ENCODE assay signal across 13 cellular contexts in the genomic region with DNA sequence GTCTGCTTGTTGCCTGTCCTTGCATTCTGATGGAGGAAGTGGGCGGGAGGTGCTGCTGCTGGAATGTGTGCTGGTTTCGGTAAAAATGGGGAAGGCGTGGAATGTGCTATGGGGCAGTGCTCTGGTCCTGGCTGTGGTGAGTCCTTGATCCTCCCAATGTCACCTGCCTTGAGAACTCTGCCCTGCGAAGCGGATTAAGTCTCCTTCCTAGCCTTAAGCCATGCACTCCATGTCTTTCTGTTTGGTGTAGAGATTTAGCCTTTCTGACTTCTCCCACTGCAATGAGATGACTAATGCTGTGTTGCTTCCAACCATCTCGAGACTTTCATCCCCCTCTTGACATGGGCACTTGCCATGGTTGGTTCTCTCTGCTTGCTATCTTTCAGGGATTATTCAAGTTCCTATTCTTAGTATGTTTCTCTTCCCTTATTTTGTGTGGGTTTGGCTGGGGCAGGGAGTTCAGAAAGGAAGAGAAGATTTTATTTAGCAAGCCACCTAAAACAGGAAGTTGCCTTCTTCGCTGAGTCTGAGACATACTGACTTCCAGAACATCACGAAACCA.
DNase-seq lines count a peak whose midpoint lies in the region; ATAC-seq and TF ChIP-seq lines count a peak whose summit lies in the region.
"Had no signal": no experiment of that assay in that cellular context is flagged by ENCODE, and none has a peak within 500 bp of the region (broad histone marks: within the 10 kb centered on the region; RNA-seq: fewer than 3 reads in every experiment).

No MANE protein-coding gene starts in this region.

- H3K4me1 ChIP-seq in RWPE2 (ENCODE audit: insufficient read depth, poor library complexity, severe bottlenecking), result peaks cover 60% of the 10 kb centered on the region
- no peaks in the 10 kb centered on the region for H3K4me1 ChIP-seq in naive thymus-derived CD4-positive, alpha-beta T cell (ENCODE audit: control insufficient read depth in 2 of 2, insufficient read depth in 2 of 2, low read length in 2 of 2)

- no peaks in the 10 kb centered on the region for H3K27me3 Mint-ChIP-seq in naive thymus-derived CD4-positive, alpha-beta T cell
- H3K27me3 Mint-ChIP-seq in activated T-helper 2 cell treated with anti-CD3 and anti-CD28 coated beads, Interferon-gamma antibody, Interleukin-2, Interleukin-4, amounts not matched to agents 10 μg/mL and 5 μg/mL and 100 μg/mL, durations not matched to agents 14 hours and 24 hours and 36 hours (ENCODE audit: low read depth), result no peaks in the 10 kb centered on the region
- H3K27me3 Mint-ChIP-seq: T-cell had no signal

- no peaks in the 10 kb centered on the region for H3K27me3 ChIP-seq in RWPE2 (ENCODE audit: insufficient read depth, poor library complexity, severe bottlenecking)
- H3K27me3 ChIP-seq in naive thymus-derived CD4-positive, alpha-beta T cell (ENCODE audit: control insufficient read depth in 2 of 2, insufficient read depth in 2 of 2, low read length in 2 of 2), result no peaks in the 10 kb centered on the region

- H3K36me3 Mint-ChIP-seq in naive thymus-derived CD4-positive, alpha-beta T cell, result no peaks in the 10 kb centered on the region
- H3K36me3 Mint-ChIP-seq in activated T-helper 2 cell treated with anti-CD3 and anti-CD28 coated beads, Interferon-gamma antibody, Interleukin-2, Interleukin-4, amounts not matched to agents 10 μg/mL and 5 μg/mL and 100 μg/mL, durations not matched to agents 14 hours and 24 hours and 36 hours (ENCODE audit: low read depth), result no peaks in the 10 kb centered on the region
- H3K36me3 Mint-ChIP-seq: T-cell had no signal

- H3K9me3 Mint-ChIP-seq in naive thymus-derived CD4-positive, alpha-beta T cell, result peaks cover 0 to 7% (median 0%) of the 10 kb centered on the region in 11 donors
- no peaks in the 10 kb centered on the region for H3K9me3 Mint-ChIP-seq in activated T-helper 2 cell treated with anti-CD3 and anti-CD28 coated beads, Interferon-gamma antibody, Interleukin-2, Interleukin-4, amounts not matched to agents 10 μg/mL and 5 μg/mL and 100 μg/mL, durations not matched to agents 14 hours and 24 hours and 36 hours
- H3K9me3 Mint-ChIP-seq: T-cell had no signal

- intact Hi-C loops in naive thymus-derived CD4-positive, alpha-beta T cell (cut with micrococcal nuclease), result no loop called here
- intact Hi-C loops in activated T-helper 2 cell treated with anti-CD3 and anti-CD28 coated beads, Interferon-gamma antibody, Interleukin-2, Interleukin-4, amounts not matched to agents 10 μg/mL and 5 μg/mL and 100 μg/mL, durations not matched to agents 14 hours and 24 hours and 36 hours (cut with micrococcal nuclease), result no loop called here
- intact Hi-C loops in posterior vena cava (cut with DNase I), result no loop called here

- ATAC-seq in RWPE2 (ENCODE audit: low read depth), result no peak
- peak; percentile 74 for ATAC-seq in naive thymus-derived CD4-positive, alpha-beta T cell
- ATAC-seq in HG03025 (IDR thresholded peaks at IDR 0.05; ENCODE audit: low FRiP score, unreplicated experiment), result no peak
- ATAC-seq: HCT116 had no signal

- H3K9me3 ChIP-seq in RWPE2 (ENCODE audit: severe bottlenecking), result no peaks in the 10 kb centered on the region
- H3K9me3 ChIP-seq in naive thymus-derived CD4-positive, alpha-beta T cell (ENCODE audit: control insufficient read depth in 2 of 3, low read length in 3 of 3), result no peaks in the 10 kb centered on the region

- H3K36me3 ChIP-seq in RWPE2 (ENCODE audit: low read depth), result no peaks in the 10 kb centered on the region
- no peaks in the 10 kb centered on the region for H3K36me3 ChIP-seq in naive thymus-derived CD4-positive, alpha-beta T cell (ENCODE audit: control insufficient read depth in 2 of 3, insufficient read depth in 3 of 3, low read length in 3 of 3)

- DNase-seq in ELR (ENCODE audit: low read depth) (peak; percentile 26), RWPE2 (ENCODE audit: low spot score) (no peak), fibroblast of the aortic adventitia (ENCODE audit: low read depth) (peak; percentile 74), NCI-H2171 treated with DMSO at 0.1 percent for 48 hours (lab: John Stamatoyannopoulos, UW) (no peak), posterior vena cava (ENCODE audit: low spot score) (no peak)
- no peak for DNase-seq in naive thymus-derived CD4-positive, alpha-beta T cell
- DNase-seq in activated T-helper 2 cell treated with anti-CD3 and anti-CD28 coated beads, Interferon-gamma antibody, Interleukin-2, Interleukin-4, amounts not matched to agents 10 μg/mL and 5 μg/mL and 100 μg/mL, durations not matched to agents 14 hours and 24 hours and 36 hours (ENCODE audit: low spot score), result no peak
- DNase-seq: central memory CD4-positive, alpha-beta T cell; NCI-H2081; T-cell had no signal

- CTCF ChIA-PET in naive thymus-derived CD4-positive, alpha-beta T cell (lab: Charles Lee), result no interaction called here

- no peak overlapping the region for H3K27ac Mint-ChIP-seq in naive thymus-derived CD4-positive, alpha-beta T cell
- no peak overlapping the region for H3K27ac Mint-ChIP-seq in activated T-helper 2 cell treated with anti-CD3 and anti-CD28 coated beads, Interferon-gamma antibody, Interleukin-2, Interleukin-4, amounts not matched to agents 10 μg/mL and 5 μg/mL and 100 μg/mL, durations not matched to agents 14 hours and 24 hours and 36 hours
- H3K27ac Mint-ChIP-seq: progenitor cell of endocrine pancreas, T-cell had no signal

- H3K4me3 Mint-ChIP-seq in naive thymus-derived CD4-positive, alpha-beta T cell, result no peak overlapping the region
- H3K4me3 Mint-ChIP-seq in activated T-helper 2 cell treated with anti-CD3 and anti-CD28 coated beads, Interferon-gamma antibody, Interleukin-2, Interleukin-4, amounts not matched to agents 10 μg/mL and 5 μg/mL and 100 μg/mL, durations not matched to agents 14 hours and 24 hours and 36 hours (ENCODE audit: low read depth), result no peak overlapping the region
- H3K4me3 Mint-ChIP-seq: T-cell had no signal

- TF ChIP-seq CTCF in RWPE2 (IDR thresholded peaks at IDR 0.05; ENCODE audit: poor library complexity, severe bottlenecking), result no peak
- no peak for TF ChIP-seq CTCF in fibroblast of the aortic adventitia (IDR thresholded peaks at IDR 0.05; ENCODE audit: insufficient read depth, low read length)

- H3K4me3 ChIP-seq in RWPE2 (ENCODE audit: severe bottlenecking) (no peak overlapping the region), fibroblast of the aortic adventitia (ENCODE audit: low read depth, low read length) (no peak overlapping the region)
- no peak overlapping the region for H3K4me3 ChIP-seq in naive thymus-derived CD4-positive, alpha-beta T cell (ENCODE audit: low read length)

- H3K4me1 Mint-ChIP-seq in naive thymus-derived CD4-positive, alpha-beta T cell, result no peaks in the 10 kb centered on the region
- no peaks in the 10 kb centered on the region for H3K4me1 Mint-ChIP-seq in activated T-helper 2 cell treated with anti-CD3 and anti-CD28 coated beads, Interferon-gamma antibody, Interleukin-2, Interleukin-4, amounts not matched to agents 10 μg/mL and 5 μg/mL and 100 μg/mL, durations not matched to agents 14 hours and 24 hours and 36 hours (ENCODE audit: low read depth)
- H3K4me1 Mint-ChIP-seq: T-cell had no signal

- H3K27ac ChIP-seq in RWPE2 (ENCODE audit: poor library complexity, severe bottlenecking), result peak overlapping the region; percentile 98
- H3K27ac ChIP-seq in naive thymus-derived CD4-positive, alpha-beta T cell (ENCODE audit: low read depth, low read length), result no peak overlapping the region

- POLR2A ChIA-PET in naive thymus-derived CD4-positive, alpha-beta T cell (lab: Charles Lee), result no interaction called here

Comparison
In these comparisons a context has a peak if more than half of its experiments do, and no peak if none do; other contexts are left out.
1. DNase-seq: peak in ELR (single experiment) and fibroblast of the aortic adventitia (single experiment); none in RWPE2 (single experiment), naive thymus-derived CD4-positive, alpha-beta T cell (0 of 9), activated T-helper 2 cell treated with anti-CD3 and anti-CD28 coated beads, Interferon-gamma antibody, Interleukin-2, Interleukin-4, amounts not matched to agents 10 μg/mL and 5 μg/mL and 100 μg/mL, durations not matched to agents 14 hours and 24 hours and 36 hours (single experiment), NCI-H2171 treated with DMSO at 0.1 percent for 48 hours (single experiment) and posterior vena cava (single experiment).